22 cellular contexts compared by ENCODE assay signal in the genomic region with DNA sequence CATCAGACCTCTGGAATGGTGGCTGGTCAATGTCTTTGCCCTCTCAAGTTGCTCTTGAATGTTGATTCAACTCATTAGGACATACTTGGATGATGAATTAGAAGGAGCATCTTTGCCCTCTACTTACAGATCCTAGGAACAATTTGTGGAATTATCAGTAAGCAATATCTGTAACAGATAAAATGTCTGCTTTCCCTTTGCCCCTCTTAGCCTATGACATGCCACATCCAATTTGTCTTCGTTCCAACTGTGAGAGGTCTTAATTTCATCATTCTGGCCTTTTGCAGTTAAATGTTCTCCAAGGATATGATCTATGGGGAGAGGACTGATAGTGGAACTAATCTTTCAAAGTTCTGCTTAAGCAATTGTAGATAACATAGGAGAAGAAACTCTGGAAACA.
"Had no signal": no experiment of that assay in that cellular context is flagged by ENCODE, and none has a peak within 500 bp of the region (broad histone marks: within the 10 kb centered on the region; RNA-seq: fewer than 3 reads in every experiment).

No MANE protein-coding gene starts in this region.

- FAIRE-seq: RCC 7860 had no signal

- DNase-seq: Karpas-422, KBM-7, MG63, NCI-H1092, NCI-H1105 treated with DMSO at 0.1 percent for 48 hours, NCI-H1417 treated with DMSO at 0.1 percent for 48 hours, NCI-H146, NCI-H187, NCI-H2029, NCI-H2081 treated with DMSO at 0.1 percent for 48 hours, NCI-H2171, NCI-H226, NCI-H446, NCI-H510A, NCI-H524 treated with DMSO at 0.1 percent for 48 hours, NCI-H69, NCI-H774, Right ventricle myocardium superior, RPMI8226, SIG-M5, SW 1271 had no signal
